21 cellular contexts compared by ENCODE assay signal in genomic region chr7:139559364-139560105, GRCh38. TPM values are rescaled to one million over a fixed set of nuclear protein-coding genes. Genes with fewer than 3 reads are reported as not detected.
"Had no signal": no experiment of that assay in that cellular context is flagged by ENCODE, and none has a peak within 500 bp of the region (broad histone marks: within the 10 kb centered on the region; RNA-seq: fewer than 3 reads in every experiment).

No MANE protein-coding gene starts in this region.

- H3K27ac Mint-ChIP-seq: activated T-helper 17 cell treated with anti-CD3 and anti-CD28 coated beads, Interleukin-2, amount 50 U/mL, for 72 hours; progenitor cell of endocrine pancreas had no signal

- H3K4me3 Mint-ChIP-seq: activated T-helper 17 cell treated with anti-CD3 and anti-CD28 coated beads, Interleukin-2, amount 50 U/mL, for 72 hours had no signal

- H3K27me3 Mint-ChIP-seq: progenitor cell of endocrine pancreas had no signal

- H3K4me3 ChIP-seq: body of pancreas, dorsolateral prefrontal cortex, right atrium auricular region, skin epidermis, stomach, upper lobe of left lung had no signal

- H3K27ac ChIP-seq: body of pancreas, dorsolateral prefrontal cortex, epithelial cell of prostate, foreskin keratinocyte, right atrium auricular region, skin epidermis, stomach, upper lobe of left lung had no signal

- DNase-seq: activated CD4-positive, CD25-positive, alpha-beta regulatory T cell treated with anti-CD3 and anti-CD28 coated beads, Interleukin-2, amount 50 U/mL, for 72 hours; activated naive CD4-positive, alpha-beta T cell treated with Interleukin-2 at 50 U/mL for 16 hours; body of pancreas; caudate nucleus; dorsolateral prefrontal cortex; foreskin keratinocyte; hypothalamus; stimulated activated CD4-positive, alpha-beta T cell treated with anti-CD3 and anti-CD28 coated beads, Interleukin-15, amount 100 ng/mL, for 24 hours; stimulated activated CD4-positive, alpha-beta T cell treated with anti-CD3 and anti-CD28 coated beads, Interleukin-2, amount 100 ng/mL, for 48 hours; stomach; SW 1271; T-helper 2 cell; upper lobe of left lung had no signal

RNA-seq across cellular contexts. Expression of gene CLEC2L, which starts 36.0 kb away (rescaled TPM):
- total RNA-seq: activated T-helper 17 cell treated with anti-CD3 and anti-CD28 coated beads, Interleukin-2, amount 50 U/mL, for 72 hours; body of pancreas; fibroblast of lung; foreskin keratinocyte; lung microvascular endothelial cell; myocyte; progenitor cell of endocrine pancreas; right atrium auricular region; stomach; upper lobe of left lung had no signal
